In genomic region chrX:47502591-47503222, GRCh38 we compare ENCODE assay signal across 14 cellular contexts. TPM values are rescaled to one million over a fixed set of nuclear protein-coding genes. Genes with fewer than 3 reads are reported as not detected.
DNase-seq lines count a peak whose midpoint lies in the region; ATAC-seq and TF ChIP-seq lines count a peak whose summit lies in the region.
"Had no signal": no experiment of that assay in that cellular context is flagged by ENCODE, and none has a peak within 500 bp of the region (broad histone marks: within the 10 kb centered on the region; RNA-seq: fewer than 3 reads in every experiment).

No MANE protein-coding gene starts in this region.

- peaks cover 20% of the 10 kb centered on the region for H3K4me1 ChIP-seq in RWPE2 (ENCODE audit: insufficient read depth, poor library complexity, severe bottlenecking)
- peaks cover 0 to 15% (median 3%) of the 10 kb centered on the region in 6 donors for H3K4me1 ChIP-seq in spleen
- H3K4me1 ChIP-seq: colonic mucosa had no signal

- no peaks in the 10 kb centered on the region for H3K36me3 ChIP-seq in RWPE2 (ENCODE audit: low read depth)
- H3K36me3 ChIP-seq in spleen = no peaks in the 10 kb centered on the region
- H3K36me3 ChIP-seq: colonic mucosa had no signal

- DNase-seq in AG04450 (ENCODE audit: low read depth, low spot score) (no peak), NCI-H1417 (lab: John Stamatoyannopoulos, UW) (peak in 2 of 3 experiments; percentile 59 to 82), RWPE2 (ENCODE audit: low spot score) (no peak), head of caudate nucleus (peak in 29 of 42 donors; percentile 5 to 64 (median 30)), spleen (no peak), erythroblast (lab: John Stamatoyannopoulos, UW) (no peak)
- DNase-seq: colonic mucosa; glutamatergic neuron; NCI-H1436 treated with DMSO at 0.1 percent for 48 hours; stimulated activated CD4-positive, alpha-beta T cell treated with anti-CD3 and anti-CD28 coated beads, Interleukin-15, amount 100 ng/mL, for 24 hours; stimulated activated CD8-positive, alpha-beta memory T cell treated with anti-CD3 and anti-CD28 coated beads, Interleukin-4, amount 100 ng/mL, for 48 hours had no signal

- no peak for TF ChIP-seq CTCF in AG04450 (IDR thresholded peaks at IDR 0.05; ENCODE audit: low read depth, low read length)
- TF ChIP-seq CTCF in RWPE2 (IDR thresholded peaks at IDR 0.05; ENCODE audit: poor library complexity, severe bottlenecking) = no peak
- TF ChIP-seq CTCF in spleen (IDR thresholded peaks at IDR 0.05 in 8 of 11, conservative IDR thresholded peaks at IDR 0.05 in 3 of 11) = no peak

- POLR2A ChIA-PET in AG04450 (lab: Yijun Ruan, JAX) = no interaction called here

- ATAC-seq in RWPE2 (ENCODE audit: low read depth) = peak; percentile 69
- no peak for ATAC-seq in GM18861 (IDR thresholded peaks at IDR 0.05; ENCODE audit: unreplicated experiment)
- ATAC-seq in GM21381 (IDR thresholded peaks at IDR 0.05; ENCODE audit: unreplicated experiment) = no peak
- ATAC-seq: activated naive CD4-positive, alpha-beta T cell treated with anti-CD3 and anti-CD28 coated beads, Interleukin-2, amount 50 U/mL, for 72 hours had no signal

- CTCF ChIA-PET in AG04450 (lab: Charles Lee) = interaction anchor here (1.4 kb wide), 1 partner anchor 21 kb away, joined by 5 read pairs; no protein-coding TSS in a partner anchor

- intact Hi-C loops in head of caudate nucleus (cut with DNase I) (no loop called here), spleen (cut with DNase I; ENCODE audit: low total_unique reads) (no loop called here)

- H3K27ac ChIP-seq in AG04450 (ENCODE audit: low read depth, low read length) (peak overlapping the region; percentile 12), RWPE2 (ENCODE audit: poor library complexity, severe bottlenecking) (peak overlapping the region; percentile 95), spleen (no peak overlapping the region)
- H3K27ac ChIP-seq: colonic mucosa had no signal

- TF ChIP-seq POLR2A in spleen (IDR thresholded peaks at IDR 0.05) (no peak), erythroblast (IDR thresholded peaks at IDR 0.05; ENCODE audit: low read length) (no peak)

- 82 to 92% (median 88%) methylated on average over 5 of the region's 5 CpGs for WGBS in spleen, 5 donors

- H3K9me3 ChIP-seq in AG04450 (ENCODE audit: control insufficient read depth, insufficient read depth, low read length) (no peaks in the 10 kb centered on the region), RWPE2 (ENCODE audit: severe bottlenecking) (no peaks in the 10 kb centered on the region), spleen (no peaks in the 10 kb centered on the region)
- H3K9me3 ChIP-seq: colonic mucosa had no signal

- no peak overlapping the region for H3K4me3 ChIP-seq in AG04450 (ENCODE audit: low read depth, low read length)
- no peak overlapping the region for H3K4me3 ChIP-seq in RWPE2 (ENCODE audit: severe bottlenecking)
- H3K4me3 ChIP-seq in spleen = no peak overlapping the region
- H3K4me3 ChIP-seq: colonic mucosa had no signal

- H3K27me3 ChIP-seq in AG04450 (ENCODE audit: control insufficient read depth, insufficient read depth, low read length) (no peaks in the 10 kb centered on the region), RWPE2 (ENCODE audit: insufficient read depth, poor library complexity, severe bottlenecking) (no peaks in the 10 kb centered on the region), spleen (replicated peaks in 1 of 7) (peaks cover 0 to 5% (median 0%) of the 10 kb centered on the region in 7 donors)
- H3K27me3 ChIP-seq: colonic mucosa had no signal

RNA-seq across cellular contexts. Expression of gene ZNF41, which starts 19.7 kb away (rescaled TPM):
- polyA plus RNA-seq in AG04450 (2011; rRNA removed) (4.5 and 6.2 TPM in 2 replicates), spleen (1 to 10 TPM; 2.4 to 3.6 (median 3.2) TPM)
- polyA minus RNA-seq in AG04450 (2011; rRNA and poly(A)+ RNA removed) = 4.9 and 7.4 TPM in 2 replicates
- total RNA-seq in spleen = 10 to 100 TPM; 10.6 to 17.0 (median 13.5) TPM

RNA-seq across cellular contexts. Expression of gene ARAF, which starts 58.3 kb away (rescaled TPM):
- polyA plus RNA-seq in AG04450 (2011; rRNA removed) (27.3 and 37.8 TPM in 2 replicates), spleen (10 to 100 TPM; 32.9 to 97.4 (median 81.6) TPM)
- polyA minus RNA-seq in AG04450 (2011; rRNA and poly(A)+ RNA removed) = 53.9 and 70.2 TPM in 2 replicates
- total RNA-seq in spleen = 10 to 100 TPM; 54.9 to 88.8 (median 76.9) TPM

Comparison
In these comparisons a context has a peak if more than half of its experiments do, and no peak if none do; other contexts are left out.
1. DNase-seq: peak in NCI-H1417 (2 of 3) and head of caudate nucleus (29 of 42); none in AG04450 (single experiment), RWPE2 (single experiment), spleen (single experiment) and erythroblast (0 of 2).
2. H3K27ac ChIP-seq: peak in AG04450 (single experiment) and RWPE2 (single experiment); none in spleen (0 of 8).